23 cellular contexts compared by ENCODE assay signal in the genomic region with DNA sequence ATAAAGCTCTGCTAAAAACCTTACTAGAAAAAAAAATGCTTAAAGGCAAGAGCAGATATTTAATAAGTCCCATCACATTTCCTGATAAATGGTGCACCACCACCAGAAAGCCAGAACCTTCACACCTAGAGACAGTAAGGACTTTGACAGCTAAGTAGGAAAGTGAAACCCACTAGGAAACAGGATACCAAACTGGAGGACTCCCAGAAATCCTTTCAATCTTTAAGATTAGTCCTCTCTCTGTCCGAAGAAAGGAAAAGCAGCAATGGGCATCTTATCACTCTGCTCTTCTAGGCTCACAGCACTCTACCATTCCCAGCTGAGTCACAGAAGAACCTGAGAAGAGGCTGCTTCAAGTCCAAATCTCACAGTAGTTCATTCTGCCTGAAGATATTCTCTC. TPM values are rescaled to one million over a fixed set of nuclear protein-coding genes. Genes with fewer than 3 reads are reported as not detected.
DNase-seq lines count a peak whose midpoint lies in the region; TF ChIP-seq lines count a peak whose summit lies in the region.
"Had no signal": no experiment of that assay in that cellular context is flagged by ENCODE, and none has a peak within 500 bp of the region (broad histone marks: within the 10 kb centered on the region; RNA-seq: fewer than 3 reads in every experiment).

No MANE protein-coding gene starts in this region.

- H3K36me3 ChIP-seq in WERI-Rb-1 = peaks cover 10% of the 10 kb centered on the region
- H3K36me3 ChIP-seq: neural progenitor cell, prostate gland had no signal

- H3K27me3 Mint-ChIP-seq in activated CD4-positive, alpha-beta T cell treated with anti-CD3 and anti-CD28 coated beads, Interleukin-2, amount 10 ng/mL, durations not matched to agents 7 days and 5 days = no peaks in the 10 kb centered on the region
- H3K27me3 Mint-ChIP-seq: activated naive CD4-positive, alpha-beta T cell treated with anti-CD3 and anti-CD28 coated beads, Interleukin-2, amount 50 U/mL, for 24 hours had no signal

- TF ChIP-seq CTCF in WERI-Rb-1 (IDR thresholded peaks at IDR 0.05; ENCODE audit: low read depth, low read length) (no peak), fibroblast of pulmonary artery (IDR thresholded peaks at IDR 0.05; ENCODE audit: low read length, missing control alignments) (no peak)

- H3K9me3 ChIP-seq in WERI-Rb-1 (ENCODE audit: severe bottlenecking) = peaks cover 8% of the 10 kb centered on the region
- H3K9me3 ChIP-seq: prostate gland had no signal

- H3K27ac Mint-ChIP-seq in activated CD4-positive, alpha-beta T cell treated with anti-CD3 and anti-CD28 coated beads, Interleukin-2, amount 10 ng/mL, durations not matched to agents 7 days and 5 days = peak overlapping the region; percentile 25
- H3K27ac Mint-ChIP-seq: activated CD4-positive, alpha-beta memory T cell treated with anti-CD3 and anti-CD28 coated beads, Interleukin-2, amount 10 ng/mL, durations not matched to agents 7 days and 5 days; activated naive CD4-positive, alpha-beta T cell treated with anti-CD3 and anti-CD28 coated beads, Interleukin-2, amount 50 U/mL, for 24 hours; HFFc6; neural progenitor cell; WTC11 had no signal

- H3K4me3 Mint-ChIP-seq in activated CD4-positive, alpha-beta T cell treated with anti-CD3 and anti-CD28 coated beads, Interleukin-2, amount 10 ng/mL, durations not matched to agents 7 days and 5 days = no peak overlapping the region
- H3K4me3 Mint-ChIP-seq: activated CD4-positive, alpha-beta memory T cell treated with anti-CD3 and anti-CD28 coated beads, Interleukin-2, amount 10 ng/mL, durations not matched to agents 7 days and 5 days; activated naive CD4-positive, alpha-beta T cell treated with anti-CD3 and anti-CD28 coated beads, Interleukin-2, amount 50 U/mL, for 24 hours; activated T-cell treated with anti-CD3 and anti-CD28 coated beads, Interleukin-2, amount 50 U/mL, for 4 hours; HFFc6; neural progenitor cell; WTC11 had no signal

- H3K36me3 Mint-ChIP-seq in activated CD4-positive, alpha-beta T cell treated with anti-CD3 and anti-CD28 coated beads, Interleukin-2, amount 10 ng/mL, durations not matched to agents 7 days and 5 days (ENCODE audit: low read depth) = peaks cover 36% of the 10 kb centered on the region

- no peaks in the 10 kb centered on the region for H3K27me3 ChIP-seq in WERI-Rb-1 (ENCODE audit: insufficient read depth, low read depth, severe bottlenecking)
- H3K27me3 ChIP-seq: BLaER1 had no signal

- H3K9me3 Mint-ChIP-seq in activated CD4-positive, alpha-beta T cell treated with anti-CD3 and anti-CD28 coated beads, Interleukin-2, amount 10 ng/mL, durations not matched to agents 7 days and 5 days = peaks cover 18% of the 10 kb centered on the region
- H3K9me3 Mint-ChIP-seq: activated naive CD4-positive, alpha-beta T cell treated with anti-CD3 and anti-CD28 coated beads, Interleukin-2, amount 50 U/mL, for 24 hours; activated T-cell treated with anti-CD3 and anti-CD28 coated beads, Interleukin-2, amount 50 U/mL, for 4 hours had no signal

- H3K27ac ChIP-seq in WERI-Rb-1 = no peak overlapping the region; the same call in 1 of the 2 replicates
- H3K27ac ChIP-seq: BLaER1, neural progenitor cell, prostate gland had no signal

- H3K4me1 Mint-ChIP-seq in activated CD4-positive, alpha-beta T cell treated with anti-CD3 and anti-CD28 coated beads, Interleukin-2, amount 10 ng/mL, durations not matched to agents 7 days and 5 days = peaks cover 47% of the 10 kb centered on the region

- H3K4me3 ChIP-seq in WERI-Rb-1 (ENCODE audit: low read depth, low read length) = 0 out of 2 replicates have a peak overlapping the region, but pooled peaks have one; percentile 9
- H3K4me3 ChIP-seq in fibroblast of pulmonary artery (replicated peaks; ENCODE audit: low read depth, low read length) = no peak overlapping the region
- H3K4me3 ChIP-seq: BLaER1, neural progenitor cell, prostate gland had no signal

- POLR2A ChIA-PET in activated CD4-positive, alpha-beta T cell treated with anti-CD3 and anti-CD28 coated beads, Interleukin-2, amount 10 ng/mL, durations not matched to agents 7 days and 5 days (lab: Charles Lee) = interaction anchor here (0.7 kb wide), 1 partner anchor 63 kb away, joined by 3 read pairs; no protein-coding TSS in a partner anchor

- CTCF ChIA-PET in activated CD4-positive, alpha-beta T cell treated with anti-CD3 and anti-CD28 coated beads, Interleukin-2, amount 10 ng/mL, durations not matched to agents 7 days and 5 days (lab: Charles Lee) = no interaction called here

- no peak for DNase-seq in activated CD4-positive, alpha-beta T cell treated with anti-CD3 and anti-CD28 coated beads, Interleukin-2, amount 10 ng/mL, durations not matched to agents 7 days and 5 days
- no peak for DNase-seq in activated CD4-positive, alpha-beta T cell treated with anti-CD3 and anti-CD28 coated beads, Interleukin-2, amount 50 U/mL, for 48 hours
- DNase-seq in WERI-Rb-1 (no peak), fibroblast of pulmonary artery (ENCODE audit: low read depth) (peak; percentile 38), stromal cell of bone marrow (ENCODE audit: low read depth) (peak; percentile 18), SIG-M5 treated with dmso at 0.1 percent for 504 hours (lab: John Stamatoyannopoulos, UW; ENCODE audit: unreplicated experiment) (no peak), DMS153 (lab: John Stamatoyannopoulos, UW) (no peak), NCI-H1092 treated with DMSO at 0.1 percent for 48 hours (lab: John Stamatoyannopoulos, UW) (no peak)
- DNase-seq: activated CD4-positive, alpha-beta memory T cell treated with anti-CD3 and anti-CD28 coated beads, Interleukin-2, amount 10 ng/mL, durations not matched to agents 7 days and 5 days; activated T-cell treated with anti-CD3 and anti-CD28 coated beads, Interleukin-2, amount 50 U/mL, for 4 hours; HFFc6; midbrain; MM.1S; NCI-H187 treated with DMSO at 0.1 percent for 48 hours; NCI-H526; PC-3; SIG-M5; T-helper 1 cell had no signal

RNA-seq across cellular contexts. Expression of a gene that starts 3.7 kb away (rescaled TPM):
- total RNA-seq in activated CD4-positive, alpha-beta T cell treated with anti-CD3 and anti-CD28 coated beads, Interleukin-2, amount 10 ng/mL, durations not matched to agents 7 days and 5 days = 10 to 100 TPM; 60.5 to 66.3 TPM

RNA-seq across cellular contexts. Expression of a gene that starts 30.2 kb away (rescaled TPM):
- 10 to 100 TPM; 27.3 to 34.7 TPM for total RNA-seq in activated CD4-positive, alpha-beta T cell treated with anti-CD3 and anti-CD28 coated beads, Interleukin-2, amount 10 ng/mL, durations not matched to agents 7 days and 5 days

RNA-seq across cellular contexts. Expression of a gene that starts 35.5 kb away (rescaled TPM):
- total RNA-seq in activated CD4-positive, alpha-beta T cell treated with anti-CD3 and anti-CD28 coated beads, Interleukin-2, amount 10 ng/mL, durations not matched to agents 7 days and 5 days = 1,000 to 10,000 TPM; 1,398 to 1,634 TPM

Comparison
In these comparisons a context has a peak if more than half of its experiments do, and no peak if none do; other contexts are left out.
1. DNase-seq: peak in fibroblast of pulmonary artery (single experiment) and stromal cell of bone marrow (single experiment); none in activated CD4-positive, alpha-beta T cell treated with anti-CD3 and anti-CD28 coated beads, Interleukin-2, amount 10 ng/mL, durations not matched to agents 7 days and 5 days (single experiment), activated CD4-positive, alpha-beta T cell treated with anti-CD3 and anti-CD28 coated beads, Interleukin-2, amount 50 U/mL, for 48 hours (0 of 2), WERI-Rb-1 (single experiment), SIG-M5 treated with dmso at 0.1 percent for 504 hours (single experiment), DMS153 (single experiment) and NCI-H1092 treated with DMSO at 0.1 percent for 48 hours (single experiment).